11 cellular contexts compared by ENCODE assay signal in genomic region chr2:105886029-105886454, GRCh38.
DNase-seq lines count a peak whose midpoint lies in the region; ATAC-seq and TF ChIP-seq lines count a peak whose summit lies in the region.
"Had no signal": no experiment of that assay in that cellular context is flagged by ENCODE, and none has a peak within 500 bp of the region (broad histone marks: within the 10 kb centered on the region; RNA-seq: fewer than 3 reads in every experiment).

No MANE protein-coding gene starts in this region.

- peaks cover 25% of the 10 kb centered on the region for H3K4me1 Mint-ChIP-seq in endodermal cell

- ATAC-seq in GM21529 (IDR thresholded peaks at IDR 0.05; ENCODE audit: unreplicated experiment), result no peak
- no peak for ATAC-seq in HG03280 (IDR thresholded peaks at IDR 0.05; ENCODE audit: unreplicated experiment)

- H3K4me3 Mint-ChIP-seq in endodermal cell, result no peak overlapping the region

- no peak overlapping the region for H3K27ac Mint-ChIP-seq in endodermal cell

- H3K4me2 ChIP-seq in osteoblast (ENCODE audit: insufficient read depth, low read length), result peak overlapping the region; percentile 39

- no peak overlapping the region for H3K4me3 ChIP-seq in BJ (ENCODE audit: low read depth, low read length)
- no peak overlapping the region for H3K4me3 ChIP-seq in osteoblast (ENCODE audit: insufficient read depth, low read length)
- H3K4me3 ChIP-seq in colonic mucosa, result no peak overlapping the region
- H3K4me3 ChIP-seq in endodermal cell (ENCODE audit: low read length), result no peak overlapping the region
- H3K4me3 ChIP-seq: skin epidermis had no signal

- DNase-seq in BJ (ENCODE audit: low read depth), result peak; percentile 71
- peak; percentile 46 for DNase-seq in NCI-H226
- peak; percentile 57 for DNase-seq in fibroblast of gingiva (ENCODE audit: low read depth)
- DNase-seq in osteoblast (ENCODE audit: insufficient read length, low spot score, missing footprints), result peak; percentile 86
- no peak for DNase-seq in colonic mucosa
- no peak for DNase-seq in endodermal cell
- DNase-seq: effector CD8-positive, alpha-beta T cell; GF-D8 had no signal

- 95 to 100% methylated on average over 1 of the region's 1 CpG for WGBS in endodermal cell (ENCODE audit: insufficient coverage in 1 of 2, insufficient read length in 1 of 2), 2 experiments

- peaks cover 28% of the 10 kb centered on the region for H3K79me2 ChIP-seq in osteoblast (ENCODE audit: insufficient read depth, low read length)

- no peaks in the 10 kb centered on the region for H3K27me3 Mint-ChIP-seq in endodermal cell (ENCODE audit: insufficient read depth)

- intact Hi-C loops in colonic mucosa (cut with DNase I), result loop anchor here (5.0 kb wide), 1 partner anchor 309 kb away; no protein-coding TSS in a partner anchor

- peaks cover 5% of the 10 kb centered on the region for H3K36me3 ChIP-seq in BJ (ENCODE audit: control insufficient read depth, insufficient read depth, low read length)
- no peaks in the 10 kb centered on the region for H3K36me3 ChIP-seq in osteoblast (ENCODE audit: insufficient read depth, low read length)
- H3K36me3 ChIP-seq in colonic mucosa, result peaks cover 4% of the 10 kb centered on the region
- peaks cover 45% of the 10 kb centered on the region for H3K36me3 ChIP-seq in endodermal cell (ENCODE audit: control insufficient read depth, insufficient read depth, low read length)

- POLR2A ChIA-PET in BJ (lab: Charles Lee), result no interaction called here

- H4K20me1 ChIP-seq in osteoblast (ENCODE audit: insufficient read depth, low read length), result peaks cover 10% of the 10 kb centered on the region

- no peak overlapping the region for H2AFZ ChIP-seq in osteoblast (ENCODE audit: low read length)

- H3K4me1 ChIP-seq in osteoblast (ENCODE audit: insufficient read depth, low read length) (peaks cover 28% of the 10 kb centered on the region), colonic mucosa (no peaks in the 10 kb centered on the region), endodermal cell (ENCODE audit: control insufficient read depth, insufficient read depth, low read length) (peaks cover 8% of the 10 kb centered on the region)

- peaks cover 42% of the 10 kb centered on the region for H3K36me3 Mint-ChIP-seq in endodermal cell (ENCODE audit: low read depth)

- H3K9ac ChIP-seq in colonic mucosa (ENCODE audit: low read depth in 2 of 2, low read length in 2 of 2) (no peak overlapping the region), endodermal cell (ENCODE audit: extremely low read depth, low read length, poor library complexity, severe bottlenecking) (no peak overlapping the region)

- H3K27ac ChIP-seq in osteoblast (ENCODE audit: low read depth, low read length) (peak overlapping the region; percentile 19), colonic mucosa (no peak overlapping the region), endodermal cell (ENCODE audit: low read depth, low read length) (no peak overlapping the region)
- H3K27ac ChIP-seq: skin epidermis had no signal

- peaks cover 13% of the 10 kb centered on the region for H3K9me3 Mint-ChIP-seq in endodermal cell

- TF ChIP-seq CTCF in BJ (IDR thresholded peaks at IDR 0.05; ENCODE audit: insufficient read depth, low read depth, low read length), result no peak
- TF ChIP-seq CTCF in osteoblast (IDR thresholded peaks at IDR 0.05; ENCODE audit: extremely low read depth, low read depth, low read length), result no peak
- TF ChIP-seq CTCF in colonic mucosa (IDR thresholded peaks at IDR 0.05), result no peak
- TF ChIP-seq CTCF in endodermal cell (conservative IDR thresholded peaks at IDR 0.05), result no peak

- H3K27me3 ChIP-seq in BJ (ENCODE audit: control insufficient read depth, insufficient read depth, low read length), result no peaks in the 10 kb centered on the region
- H3K27me3 ChIP-seq in osteoblast (ENCODE audit: insufficient read depth, low read length), result no peaks in the 10 kb centered on the region
- no peaks in the 10 kb centered on the region for H3K27me3 ChIP-seq in colonic mucosa
- no peaks in the 10 kb centered on the region for H3K27me3 ChIP-seq in endodermal cell (ENCODE audit: control insufficient read depth, insufficient read depth, low read length, poor library complexity, severe bottlenecking)

- peaks cover 3% of the 10 kb centered on the region for H3K9me3 ChIP-seq in osteoblast (ENCODE audit: low read depth, low read length)
- H3K9me3 ChIP-seq in colonic mucosa, result no peaks in the 10 kb centered on the region
- peaks cover 16% of the 10 kb centered on the region for H3K9me3 ChIP-seq in endodermal cell (ENCODE audit: control insufficient read depth, low read length)

- CTCF ChIA-PET in BJ (lab: Yijun Ruan, JAX), result interaction anchor here (0.7 to 1.9 kb wide), 2 partner anchors 12 to 96 kb away, joined by 3 to 5 read pairs; no protein-coding TSS in a partner anchor

Comparison
In these comparisons a context has a peak if more than half of its experiments do, and no peak if none do; other contexts are left out.
1. DNase-seq: peak in BJ (single experiment), NCI-H226 (single experiment), fibroblast of gingiva (single experiment) and osteoblast (single experiment); none in colonic mucosa (single experiment) and endodermal cell (single experiment).